Comparison of ENCODE assay signal across 9 cellular contexts in the genomic region with DNA sequence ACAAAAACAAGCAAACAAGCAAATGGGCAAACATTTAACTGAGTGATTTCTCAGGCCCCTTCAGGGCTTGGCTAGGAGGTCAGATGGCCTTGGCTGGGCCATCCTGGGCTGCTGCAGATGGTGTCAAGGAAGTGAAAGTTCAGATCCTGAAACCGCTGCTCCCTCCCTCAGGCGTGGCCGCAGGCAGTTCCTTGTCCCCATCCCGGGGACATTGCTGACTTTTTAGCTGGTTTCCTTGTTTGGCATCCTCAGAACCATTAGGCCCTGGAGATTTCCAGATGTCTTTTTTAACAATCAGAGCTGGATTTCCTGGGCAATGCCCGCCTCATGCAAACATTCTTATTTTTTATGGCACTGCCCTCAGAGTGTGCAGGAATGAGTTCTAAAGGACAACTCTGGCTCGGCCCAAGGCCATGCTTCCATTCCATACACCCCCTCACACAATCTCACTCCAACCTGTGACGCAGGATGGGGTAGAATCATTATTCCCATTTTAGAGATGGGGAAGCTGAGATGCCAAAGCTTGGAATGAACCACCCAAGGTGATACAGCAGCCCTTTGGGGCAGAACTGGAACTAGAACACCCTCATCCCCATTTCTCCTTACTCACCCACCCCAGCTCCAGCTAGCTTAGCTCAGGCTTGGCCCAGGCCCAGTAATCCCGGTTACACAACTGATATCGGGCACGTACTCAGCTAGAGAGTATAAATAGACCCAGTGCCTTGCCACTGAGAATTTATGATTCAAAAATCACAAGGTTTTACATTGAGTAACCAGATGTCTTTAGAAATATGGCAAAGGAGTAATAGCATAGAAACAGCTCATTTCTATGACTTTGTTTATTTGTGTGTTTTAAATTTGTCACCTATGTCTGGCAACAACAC.
A peak's percentile ranks its signal among the peaks of the same experiment; 100 is the strongest.
DNase-seq lines count a peak whose midpoint lies in the region; ATAC-seq, FAIRE-seq and TF ChIP-seq lines count a peak whose summit lies in the region.
"Had no signal": no experiment of that assay in that cellular context is flagged by ENCODE, and none has a peak within 500 bp of the region (broad histone marks: within the 10 kb centered on the region; RNA-seq: fewer than 3 reads in every experiment).

No MANE protein-coding gene starts in this region.

- no peak overlapping the region for H3K27ac Mint-ChIP-seq in osteocyte (ENCODE audit: unreplicated experiment)

- no peaks in the 10 kb centered on the region for H3K9me3 ChIP-seq in MM.1S (replicated peaks; ENCODE audit: insufficient read depth, low read length)

- no peaks in the 10 kb centered on the region for H3K9me2 ChIP-seq in MM.1S (replicated peaks; ENCODE audit: insufficient read depth, low read length)

- H3K4me3 ChIP-seq in skeletal muscle cell (ENCODE audit: low read depth, low read length) = no peak overlapping the region
- H3K4me3 ChIP-seq in MM.1S (ENCODE audit: low read length) = no peak overlapping the region

- no peaks in the 10 kb centered on the region for H3K79me2 ChIP-seq in MM.1S (ENCODE audit: low read length)

- no peaks in the 10 kb centered on the region for H3K36me3 Mint-ChIP-seq in osteocyte (ENCODE audit: unreplicated experiment)

- no peaks in the 10 kb centered on the region for H3K27me3 ChIP-seq in MM.1S (replicated peaks; ENCODE audit: insufficient read depth, low read length)

- peak; percentile 24 for DNase-seq in glomerular visceral epithelial cell (ENCODE audit: extremely low spot score)
- DNase-seq in skeletal muscle cell (ENCODE audit: low read depth) = peak; percentile 57
- no peak for DNase-seq in activated T-cell treated with anti-CD3 and anti-CD28 coated beads, Interleukin-2, amount 50 U/mL, for 48 hours
- DNase-seq in GM19239 (ENCODE audit: insufficient read length, low spot score) = no peak
- DNase-seq in MM.1S = no peak
- no peak for DNase-seq in osteocyte (ENCODE audit: extremely low spot score, unreplicated experiment)

- no peaks in the 10 kb centered on the region for H3K4me1 ChIP-seq in MM.1S (ENCODE audit: low read length)

- no peaks in the 10 kb centered on the region for H3K9me3 Mint-ChIP-seq in osteocyte (ENCODE audit: unreplicated experiment)

- H3K4me1 Mint-ChIP-seq in osteocyte (ENCODE audit: unreplicated experiment) = no peaks in the 10 kb centered on the region

- no peak overlapping the region for H3K4me2 ChIP-seq in MM.1S (ENCODE audit: low read depth, low read length)
- H3K4me2 ChIP-seq: KMS-11 had no signal

- H4K20me1 ChIP-seq in MM.1S (ENCODE audit: insufficient read depth, low read length) = no peaks in the 10 kb centered on the region

- H3F3A ChIP-seq in MM.1S (ENCODE audit: insufficient read depth, low read length) = no peaks in the 10 kb centered on the region

- H3K27me3 Mint-ChIP-seq in osteocyte (ENCODE audit: unreplicated experiment) = peaks cover 14% of the 10 kb centered on the region

- no peak overlapping the region for H2AFZ ChIP-seq in MM.1S (ENCODE audit: low read length)

- no peak overlapping the region for H3K9ac ChIP-seq in MM.1S (ENCODE audit: low read length)
- H3K9ac ChIP-seq: KMS-11 had no signal

- no peaks in the 10 kb centered on the region for H3K36me3 ChIP-seq in MM.1S (replicated peaks; ENCODE audit: insufficient read depth, low read length)

- H3K4me3 Mint-ChIP-seq in osteocyte (ENCODE audit: unreplicated experiment) = no peak overlapping the region

- peak; percentile 26 for ATAC-seq in GM18909 (IDR thresholded peaks at IDR 0.05; ENCODE audit: poor library complexity, unreplicated experiment)
- peak; percentile 60 for ATAC-seq in SK-N-SH treated with all-trans-retinoic acid at 6 μM for 48 hours

- no peak for TF ChIP-seq CTCF in MM.1S (IDR thresholded peaks at IDR 0.05; ENCODE audit: low read length)
- no peak for TF ChIP-seq CTCF in osteocyte (IDR thresholded peaks at IDR 0.05)

- FAIRE-seq in GM19239 (lab: Jason Lieb, UNC) = no peak

- no peak overlapping the region for H3K27ac ChIP-seq in MM.1S (ENCODE audit: low read length)
- H3K27ac ChIP-seq: KMS-11 had no signal

TF ChIP-seq in SK-N-SH treated with all-trans-retinoic acid at 6 μM for 48 hours, 23 proteins besides CTCF, POLR2A, EP300 and RAD21:
- no peak for TF ChIP-seq CSRNP3 (CRISPR knock-in tag; IDR thresholded peaks at IDR 0.05)
- TF ChIP-seq ZNF8 (CRISPR knock-in tag; IDR thresholded peaks at IDR 0.05) = no peak
- no peak for TF ChIP-seq POU6F1 (CRISPR knock-in tag; IDR thresholded peaks at IDR 0.05; ENCODE audit: borderline replicate concordance, low read depth)
- TF ChIP-seq ZC3H10 (CRISPR knock-in tag; IDR thresholded peaks at IDR 0.05) = no peak
- no peak for TF ChIP-seq ISL1 (CRISPR knock-in tag; IDR thresholded peaks at IDR 0.05)

Comparison
In these comparisons a context has a peak if more than half of its experiments do, and no peak if none do; other contexts are left out.
1. DNase-seq: peak in glomerular visceral epithelial cell (single experiment) and skeletal muscle cell (single experiment); none in activated T-cell treated with anti-CD3 and anti-CD28 coated beads, Interleukin-2, amount 50 U/mL, for 48 hours (0 of 2), GM19239 (single experiment), MM.1S (single experiment) and osteocyte (single experiment).